ENCODE assay signal across 13 cellular contexts in genomic region chr21:34443486-34443885, GRCh38. TPM values are rescaled to one million over a fixed set of nuclear protein-coding genes. Genes with fewer than 3 reads are reported as not detected.
"Had no signal": no experiment of that assay in that cellular context is flagged by ENCODE, and none has a peak within 500 bp of the region (broad histone marks: within the 10 kb centered on the region; RNA-seq: fewer than 3 reads in every experiment).

No MANE protein-coding gene starts in this region.

RNA-seq across cellular contexts. Expression of gene SMIM34, which starts 19.7 kb away (rescaled TPM):
- total RNA-seq: activated CD4-positive, alpha-beta T cell treated with anti-CD3 and anti-CD28 coated beads for 36 hours; activated CD8-positive, alpha-beta memory T cell treated with anti-CD3 and anti-CD28 coated beads for 36 hours; cardiac muscle cell; chondrocyte; foreskin keratinocyte; glomerular endothelial cell; liver; mononuclear cell; omental fat pad; posterior vena cava; stomach; tibial nerve had no signal
- polyA plus RNA-seq: cardiac muscle cell, foreskin keratinocyte, liver, spleen, stomach had no signal
